Comparison of ENCODE assay signal across 8 cellular contexts in genomic region chr11:121194731-121195596, GRCh38.
A peak's percentile ranks its signal among the peaks of the same experiment; 100 is the strongest.
DNase-seq lines count a peak whose midpoint lies in the region; ATAC-seq and TF ChIP-seq lines count a peak whose summit lies in the region.

No MANE protein-coding gene starts in this region.

- TF ChIP-seq CTCF in WERI-Rb-1 (IDR thresholded peaks at IDR 0.05; ENCODE audit: low read depth, low read length), result peak; percentile 70
- peak; percentile 57 to 80 for TF ChIP-seq CTCF in left lung (IDR thresholded peaks at IDR 0.05)

- H3K36me3 ChIP-seq in WERI-Rb-1 (no peaks in the 10 kb centered on the region), left lung (no peaks in the 10 kb centered on the region)

- DNase-seq in DMS79 treated with DMSO at 0.1 percent for 48 hours (lab: John Stamatoyannopoulos, UW) (peak; percentile 83), HCEC 1CT (peak; percentile 15), NCI-H2081 treated with DMSO at 0.1 percent for 48 hours (lab: John Stamatoyannopoulos, UW) (peak; percentile 30), WERI-Rb-1 (peak; percentile 68), cerebellum (ENCODE audit: low spot score) (peak; percentile 38), left lung (no peak), cortex of kidney (lab: John Stamatoyannopoulos, UW) (no peak)
- peak; percentile 2 for DNase-seq in stimulated activated CD8-positive, alpha-beta memory T cell treated with anti-CD3 and anti-CD28 coated beads, Interleukin-15, amount 100 ng/mL, for 24 hours (ENCODE audit: low read depth)

- no peaks in the 10 kb centered on the region for H3K9me3 ChIP-seq in WERI-Rb-1 (ENCODE audit: severe bottlenecking)
- H3K9me3 ChIP-seq in left lung, result no peaks in the 10 kb centered on the region

- H3K27ac ChIP-seq in WERI-Rb-1 (no peak overlapping the region), left lung (no peak overlapping the region)

- peaks cover 0 to 5% of the 10 kb centered on the region in 2 donors for H3K4me1 ChIP-seq in left lung

- no peaks in the 10 kb centered on the region for H3K27me3 ChIP-seq in WERI-Rb-1 (ENCODE audit: insufficient read depth, low read depth, severe bottlenecking)
- peaks cover 4 to 24% of the 10 kb centered on the region in 2 donors for H3K27me3 ChIP-seq in left lung

- H3K4me3 ChIP-seq in WERI-Rb-1 (ENCODE audit: low read depth, low read length), result no peak overlapping the region
- no peak overlapping the region for H3K4me3 ChIP-seq in left lung

- ATAC-seq in left lung, result peak; percentile 93

- intact Hi-C loops in left lung (cut with DNase I), result loop anchor here in 1 of 2 donors (10.0 kb wide), 1 partner anchor 680 kb away; the partner anchor contains the start of gene GRIK4

Comparison
In these comparisons a context has a peak if more than half of its experiments do, and no peak if none do; other contexts are left out.
1. DNase-seq: peak in DMS79 treated with DMSO at 0.1 percent for 48 hours (single experiment), HCEC 1CT (single experiment), NCI-H2081 treated with DMSO at 0.1 percent for 48 hours (single experiment), WERI-Rb-1 (single experiment), cerebellum (single experiment) and stimulated activated CD8-positive, alpha-beta memory T cell treated with anti-CD3 and anti-CD28 coated beads, Interleukin-15, amount 100 ng/mL, for 24 hours (single experiment); none in left lung (0 of 2) and cortex of kidney (single experiment).